In genomic region chr14:54786816-54787215, GRCh38 we compare ENCODE assay signal across 1 cellular context.
TF ChIP-seq lines count a peak whose summit lies in the region.

No MANE protein-coding gene starts in this region.

TF ChIP-seq in HepG2, 621 proteins besides CTCF, POLR2A, EP300 and RAD21 (continued from another document):
- TF ChIP-seq USF2 (IDR thresholded peaks at IDR 0.05; ENCODE audit: low read depth, low read length) (no peak), USF2 (CRISPR knock-in tag; IDR thresholded peaks at IDR 0.05; ENCODE audit: borderline replicate concordance) (no peak), NRL (CRISPR knock-in tag; IDR thresholded peaks at IDR 0.05; ENCODE audit: borderline replicate concordance) (no peak), RARA (CRISPR knock-in tag; IDR thresholded peaks at IDR 0.05) (no peak), BRF2 (CRISPR knock-in tag; IDR thresholded peaks at IDR 0.05) (no peak), ZNF234 (CRISPR knock-in tag; conservative IDR thresholded peaks at IDR 0.05) (no peak), CCDC6 (CRISPR knock-in tag; IDR thresholded peaks at IDR 0.05) (no peak), MTF1 (CRISPR knock-in tag; IDR thresholded peaks at IDR 0.05) (no peak), MED8 (CRISPR knock-in tag; IDR thresholded peaks at IDR 0.05; ENCODE audit: insufficient replicate concordance) (no peak), ZNF274 (CRISPR knock-in tag; IDR thresholded peaks at IDR 0.05) (no peak)
